In genomic region chr3:152157337-152157736, GRCh38 we compare ENCODE assay signal across 1 cellular context.
TF ChIP-seq lines count a peak whose summit lies in the region.

No MANE protein-coding gene starts in this region.

TF ChIP-seq in K562, 482 proteins besides CTCF, POLR2A, EP300 and RAD21 (continued from another document):
- TF ChIP-seq, protein P1, sequence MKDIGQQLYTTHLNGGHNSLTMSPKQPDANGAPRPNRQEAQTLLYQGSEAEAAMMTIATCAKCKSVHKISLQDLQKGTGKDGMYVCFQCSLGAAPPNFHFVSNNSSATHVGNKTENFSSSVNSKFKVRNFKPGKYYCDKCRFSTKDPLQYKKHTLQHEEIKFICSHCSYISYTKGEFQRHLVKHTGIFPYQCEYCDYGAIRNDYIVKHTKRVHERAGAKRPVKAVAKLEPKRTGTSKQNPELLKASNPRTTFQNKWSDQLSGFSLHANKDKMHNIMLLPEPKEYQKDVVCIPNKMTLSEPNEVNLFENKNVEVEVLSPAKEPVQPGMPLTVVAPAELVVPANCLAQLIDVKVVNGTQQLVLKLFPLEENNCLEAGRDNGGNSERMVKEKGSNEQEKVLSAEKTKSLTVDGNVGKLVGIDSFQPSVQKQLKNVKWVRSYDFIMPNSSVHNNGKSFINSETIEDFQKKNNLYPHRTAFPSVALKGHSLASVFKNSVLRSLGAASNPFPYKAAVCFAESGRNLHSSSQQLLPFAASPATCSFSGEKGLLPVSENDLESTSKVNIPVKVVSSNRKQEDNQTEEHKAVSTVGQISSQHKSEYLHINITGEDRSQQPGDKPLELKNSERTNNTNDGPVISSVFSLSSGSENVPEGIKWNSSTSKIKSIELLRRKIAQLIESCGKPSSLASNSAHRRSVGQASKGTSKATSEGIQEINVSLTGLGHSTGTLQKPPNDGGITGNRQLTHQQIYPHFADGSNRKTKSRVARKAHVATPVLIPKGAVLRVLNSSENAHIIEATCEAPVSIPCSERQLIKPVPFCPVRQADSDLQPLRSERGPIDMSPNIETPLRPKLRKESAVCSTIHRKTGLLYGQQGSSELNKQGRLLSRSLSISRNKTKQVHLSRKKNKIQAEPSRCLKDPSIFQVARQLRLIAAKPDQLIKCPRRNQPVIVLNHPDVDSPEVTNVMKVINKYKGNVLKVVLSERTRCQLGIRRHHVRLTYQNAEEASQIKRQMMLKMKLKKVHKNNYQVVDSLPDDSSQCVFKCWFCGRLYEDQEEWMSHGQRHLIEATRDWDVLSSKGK (CRISPR knock-in tag; IDR thresholded peaks at IDR 0.05): no peak
- 0 out of 2 replicates have a peak, but pooled peaks have one; percentile 33 for TF ChIP-seq LARP7 (IDR thresholded peaks at IDR 0.05)
- no peak for TF ChIP-seq ZNF212 (CRISPR knock-in tag; IDR thresholded peaks at IDR 0.05)
- 0 out of 2 replicates have a peak, but pooled peaks have one; percentile 90 for TF ChIP-seq SRSF9 (IDR thresholded peaks at IDR 0.05; ENCODE audit: borderline replicate concordance, low read depth, low read length)
- TF ChIP-seq, protein P2, sequence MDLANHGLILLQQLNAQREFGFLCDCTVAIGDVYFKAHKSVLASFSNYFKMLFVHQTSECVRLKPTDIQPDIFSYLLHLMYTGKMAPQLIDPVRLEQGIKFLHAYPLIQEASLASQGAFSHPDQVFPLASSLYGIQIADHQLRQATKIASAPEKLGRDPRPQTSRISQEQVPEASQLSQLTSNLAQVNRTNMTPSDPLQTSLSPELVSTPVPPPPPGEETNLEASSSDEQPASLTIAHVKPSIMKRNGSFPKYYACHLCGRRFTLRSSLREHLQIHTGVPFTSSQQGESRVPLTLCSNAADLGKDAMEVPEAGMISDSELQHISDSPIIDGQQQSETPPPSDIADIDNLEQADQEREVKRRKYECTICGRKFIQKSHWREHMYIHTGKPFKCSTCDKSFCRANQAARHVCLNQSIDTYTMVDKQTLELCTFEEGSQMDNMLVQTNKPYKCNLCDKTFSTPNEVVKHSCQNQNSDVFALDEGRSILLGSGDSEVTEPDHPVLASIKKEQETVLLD (IDR thresholded peaks at IDR 0.05): 0 out of 2 replicates have a peak, but pooled peaks have one; percentile 39
- TF ChIP-seq THRAP3 (IDR thresholded peaks at IDR 0.05; ENCODE audit: borderline replicate concordance): 0 out of 2 replicates have a peak, but pooled peaks have one; percentile 55
- TF ChIP-seq U2AF2 (optimal IDR thresholded peaks at IDR 0.05; ENCODE audit: low read depth, low read length): peak; percentile 87
- TF ChIP-seq ZNF507 (tag; conservative IDR thresholded peaks at IDR 0.05): no peak
- peak; percentile 95 for TF ChIP-seq ZNF512 (tag; IDR thresholded peaks at IDR 0.05)
- peak; percentile 18; the same call in 1 of the 2 replicates for TF ChIP-seq DPF2 (IDR thresholded peaks at IDR 0.05)
- peak; percentile 39; the same call in 1 of the 2 replicates for TF ChIP-seq ARID1B (IDR thresholded peaks at IDR 0.05)
